Comparison of ENCODE assay signal across 12 cellular contexts in the genomic region with DNA sequence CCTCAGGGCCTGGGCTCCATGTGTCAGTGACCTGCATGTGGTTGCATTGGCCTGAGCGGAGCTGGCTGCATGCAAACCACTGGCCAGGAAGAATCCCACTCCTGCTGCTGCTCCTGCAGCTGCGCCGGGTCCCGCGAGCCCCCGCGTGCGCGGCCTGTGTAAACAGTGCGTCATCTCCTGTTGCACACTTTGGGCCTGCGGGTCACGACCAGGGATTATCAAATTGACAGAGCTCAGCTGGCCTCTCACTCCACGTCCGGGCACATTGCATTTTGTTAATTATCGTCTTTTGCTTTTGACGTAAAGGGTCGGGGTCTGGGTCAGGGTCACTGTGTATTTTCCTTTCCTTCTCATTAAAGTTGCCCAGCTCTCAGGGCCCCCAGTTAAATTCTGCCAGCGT.
DNase-seq lines count a peak whose midpoint lies in the region; ATAC-seq and TF ChIP-seq lines count a peak whose summit lies in the region.
"Had no signal": no experiment of that assay in that cellular context is flagged by ENCODE, and none has a peak within 500 bp of the region (broad histone marks: within the 10 kb centered on the region; RNA-seq: fewer than 3 reads in every experiment).

No MANE protein-coding gene starts in this region.

- peaks cover 5% of the 10 kb centered on the region for H3K79me2 ChIP-seq in fibroblast of lung (ENCODE audit: control insufficient read depth, insufficient read depth, low read length)

- no peaks in the 10 kb centered on the region for H3K27me3 Mint-ChIP-seq in chondrocyte (ENCODE audit: low read depth)
- H3K27me3 Mint-ChIP-seq: activated T-cell treated with anti-CD3 and anti-CD28 coated beads, Interleukin-2, amount 50 U/mL, for 24 hours had no signal

- H3K4me3 Mint-ChIP-seq in chondrocyte (ENCODE audit: unreplicated experiment): no peak overlapping the region
- H3K4me3 Mint-ChIP-seq: activated T-cell treated with anti-CD3 and anti-CD28 coated beads, Interleukin-2, amount 50 U/mL, for 24 hours had no signal

- H3K27ac ChIP-seq in Peyer's patch (peak overlapping the region; percentile 57 to 81 (median 68)), fibroblast of lung (ENCODE audit: insufficient read depth, low read length) (peak overlapping the region; percentile 92)

- peaks cover 1% of the 10 kb centered on the region for H3K36me3 Mint-ChIP-seq in chondrocyte (ENCODE audit: low read depth)

- DNase-seq in Peyer's patch (peak in 1 of 3 donors; percentile 80), fibroblast of lung (ENCODE audit: low read depth in 2 of 2) (peak in 1 of 2 donors; percentile 98), lung microvascular endothelial cell (ENCODE audit: low read depth in 2 of 2) (peak; percentile 95 to 97), skeletal muscle cell (ENCODE audit: low read depth) (peak; percentile 76), chondrocyte (ENCODE audit: low spot score) (no peak)
- DNase-seq in activated effector memory CD4-positive, alpha-beta T cell treated with Interleukin-2 at 50 U/mL for 16 hours: no peak
- DNase-seq: activated T-cell treated with anti-CD3 and anti-CD28 coated beads, Interleukin-2, amount 50 U/mL, for 24 hours; DMS 273 treated with DMSO at 0.1 percent for 48 hours; SK-N-SH had no signal

- ATAC-seq in HG03442 (IDR thresholded peaks at IDR 0.05; ENCODE audit: unreplicated experiment): no peak
- ATAC-seq in HG02623 (IDR thresholded peaks at IDR 0.05; ENCODE audit: unreplicated experiment): no peak

- no peaks in the 10 kb centered on the region for H3K9me3 ChIP-seq in Peyer's patch
- no peaks in the 10 kb centered on the region for H3K9me3 ChIP-seq in fibroblast of lung (ENCODE audit: control insufficient read depth, insufficient read depth, low read depth, low read length)
- H3K9me3 ChIP-seq: SK-N-SH had no signal

- no peak overlapping the region for H3K27ac Mint-ChIP-seq in chondrocyte (ENCODE audit: unreplicated experiment)
- H3K27ac Mint-ChIP-seq: activated T-cell treated with anti-CD3 and anti-CD28 coated beads, Interleukin-2, amount 50 U/mL, for 24 hours had no signal

- no peak overlapping the region for H3K4me2 ChIP-seq in fibroblast of lung (ENCODE audit: extremely low read depth, insufficient read depth, low read length)
- H3K4me2 ChIP-seq: SK-N-SH, smooth muscle cell had no signal

- peaks cover 0 to 33% (median 0%) of the 10 kb centered on the region in 4 donors for H3K4me1 ChIP-seq in Peyer's patch
- H3K4me1 ChIP-seq in fibroblast of lung (ENCODE audit: control insufficient read depth, extremely low read depth, insufficient read depth, low read length): peaks cover 32% of the 10 kb centered on the region

- H3K9me3 Mint-ChIP-seq in chondrocyte (ENCODE audit: low read depth): no peaks in the 10 kb centered on the region
- H3K9me3 Mint-ChIP-seq: activated T-cell treated with anti-CD3 and anti-CD28 coated beads, Interleukin-2, amount 50 U/mL, for 24 hours had no signal

- H2AFZ ChIP-seq in fibroblast of lung (ENCODE audit: low read length): no peak overlapping the region

- H3K9ac ChIP-seq in fibroblast of lung (ENCODE audit: insufficient read depth, low read length): peak overlapping the region; percentile 63
- H3K9ac ChIP-seq: SK-N-SH had no signal

- no peak for TF ChIP-seq POLR2A in Peyer's patch (IDR thresholded peaks at IDR 0.05)

- H3K4me1 Mint-ChIP-seq in chondrocyte (ENCODE audit: low read depth): peaks cover 28% of the 10 kb centered on the region

- H3K36me3 ChIP-seq in Peyer's patch (no peaks in the 10 kb centered on the region), fibroblast of lung (ENCODE audit: control insufficient read depth, insufficient read depth, low read length) (no peaks in the 10 kb centered on the region)

- H3K27me3 ChIP-seq in Peyer's patch (no peaks in the 10 kb centered on the region), fibroblast of lung (ENCODE audit: control insufficient read depth, insufficient read depth, low read length) (no peaks in the 10 kb centered on the region)

- H3K4me3 ChIP-seq in Peyer's patch: no peak overlapping the region
- no peak overlapping the region for H3K4me3 ChIP-seq in fibroblast of lung (replicated peaks in 1 of 4; ENCODE audit: control extremely low read depth in 1 of 4, insufficient read depth in 1 of 4, low read depth in 3 of 4, low read length in 4 of 4)
- no peak overlapping the region for H3K4me3 ChIP-seq in skeletal muscle cell (ENCODE audit: low read depth, low read length)
- H3K4me3 ChIP-seq: smooth muscle cell had no signal

- no peak for TF ChIP-seq CTCF in Peyer's patch (IDR thresholded peaks at IDR 0.05)
- TF ChIP-seq CTCF in fibroblast of lung (conservative IDR thresholded peaks at IDR 0.05 in 1 of 2, IDR thresholded peaks at IDR 0.05 in 1 of 2; ENCODE audit: low read depth in 1 of 2, low read length in 2 of 2): no peak
- no peak for TF ChIP-seq CTCF in chondrocyte (IDR thresholded peaks at IDR 0.05)

- H4K20me1 ChIP-seq in fibroblast of lung (ENCODE audit: control insufficient read depth, extremely low read depth, insufficient read depth, low read length): no peaks in the 10 kb centered on the region

Comparison
In these comparisons a context has a peak if more than half of its experiments do, and no peak if none do; other contexts are left out.
1. DNase-seq: peak in lung microvascular endothelial cell (2 of 2) and skeletal muscle cell (single experiment); none in activated effector memory CD4-positive, alpha-beta T cell treated with Interleukin-2 at 50 U/mL for 16 hours (single experiment) and chondrocyte (single experiment).